In the genomic region with DNA sequence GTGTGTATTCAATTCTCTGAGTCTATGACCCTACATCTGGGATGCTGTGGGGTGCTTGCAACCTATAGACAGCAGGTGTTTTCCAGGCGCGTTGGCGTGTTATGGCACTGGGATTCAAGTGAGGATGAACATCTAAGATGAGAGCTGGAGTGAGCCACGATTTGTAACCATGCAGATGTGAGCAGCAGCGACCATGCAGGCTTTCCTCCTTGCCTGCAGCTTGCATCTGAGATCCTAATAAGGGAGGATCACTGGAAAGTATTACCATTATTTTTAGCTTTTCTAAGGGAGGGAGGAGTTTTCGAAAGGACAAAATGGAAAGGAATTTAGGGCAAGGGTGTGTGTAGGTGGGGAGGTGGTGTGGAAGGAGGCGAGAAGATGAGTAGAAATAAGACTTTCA, we compare ENCODE assay signal across 19 cellular contexts.
DNase-seq lines count a peak whose midpoint lies in the region; ATAC-seq and TF ChIP-seq lines count a peak whose summit lies in the region.
"Had no signal": no experiment of that assay in that cellular context is flagged by ENCODE, and none has a peak within 500 bp of the region (broad histone marks: within the 10 kb centered on the region; RNA-seq: fewer than 3 reads in every experiment).

No MANE protein-coding gene starts in this region.

- peaks cover 2% of the 10 kb centered on the region for H3K36me3 Mint-ChIP-seq in progenitor cell of endocrine pancreas (ENCODE audit: insufficient read depth)

- intact Hi-C loops in heart right ventricle (cut with DNase I) (loop anchor here in 5 of 10 donors (5.0 to 10.0 kb wide), 3 partner anchors 213 to 220 kb away; a partner anchor contains a TSS), Right ventricle myocardium superior (cut with DNase I) (no loop called here)

- H3K36me3 ChIP-seq in heart right ventricle (no peaks in the 10 kb centered on the region), right atrium auricular region (no peaks in the 10 kb centered on the region)

- H3K27ac ChIP-seq in heart right ventricle, result peak overlapping the region; percentile 41 to 92 (median 80)
- H3K27ac ChIP-seq in right atrium auricular region, result peak overlapping the region; percentile 28 to 73
- H3K27ac ChIP-seq in RWPE1, result no peak overlapping the region
- H3K27ac ChIP-seq in foreskin keratinocyte, result no peak overlapping the region

- no peaks in the 10 kb centered on the region for H3K27me3 Mint-ChIP-seq in progenitor cell of endocrine pancreas
- H3K27me3 Mint-ChIP-seq: stimulated activated naive CD8-positive, alpha-beta T cell treated with anti-CD3 and anti-CD28 coated beads, Interleukin-15, Interleukin-2, amounts not matched to agents 100 ng/mL and 50 ng/mL, for 24 hours had no signal

- peak overlapping the region; percentile 23 for H3K27ac Mint-ChIP-seq in progenitor cell of endocrine pancreas
- H3K27ac Mint-ChIP-seq: mesothelial cell of epicardium; stimulated activated naive CD8-positive, alpha-beta T cell treated with anti-CD3 and anti-CD28 coated beads, Interleukin-15, Interleukin-2, amounts not matched to agents 100 ng/mL and 50 ng/mL, for 24 hours had no signal

- no peaks in the 10 kb centered on the region for H3K27me3 ChIP-seq in heart right ventricle
- no peaks in the 10 kb centered on the region for H3K27me3 ChIP-seq in right atrium auricular region
- H3K27me3 ChIP-seq in foreskin keratinocyte, result no peaks in the 10 kb centered on the region

- ATAC-seq in heart right ventricle, result peak in 6 of 8 donors; percentile 1 to 48 (median 31)
- ATAC-seq in Right ventricle myocardium superior (ENCODE audit: poor library complexity), result no peak
- ATAC-seq in foreskin keratinocyte, result no peak

- WGBS in heart right ventricle, 2 donors, result 61 to 66% methylated on average over 7 of the region's 7 CpGs

- peaks cover 9 to 49% (median 31%) of the 10 kb centered on the region in 9 donors for H3K4me1 ChIP-seq in heart right ventricle
- H3K4me1 ChIP-seq in right atrium auricular region, result peaks cover 0 to 47% of the 10 kb centered on the region in 2 donors
- H3K4me1 ChIP-seq in foreskin keratinocyte, result no peaks in the 10 kb centered on the region

- no peak overlapping the region for H3K4me3 Mint-ChIP-seq in progenitor cell of endocrine pancreas (ENCODE audit: low read depth)
- H3K4me3 Mint-ChIP-seq: CD14-positive monocyte; mesothelial cell of epicardium; stimulated activated naive CD8-positive, alpha-beta T cell treated with anti-CD3 and anti-CD28 coated beads, Interleukin-15, Interleukin-2, amounts not matched to agents 100 ng/mL and 50 ng/mL, for 24 hours had no signal

- H3K9me3 ChIP-seq in heart right ventricle (no peaks in the 10 kb centered on the region), right atrium auricular region (no peaks in the 10 kb centered on the region)

- CTCF ChIA-PET in RWPE1 (lab: Yijun Ruan, JAX), result interaction anchor here (0.6 kb wide), 1 partner anchor 200 kb away, joined by 3 read pairs; no protein-coding TSS in a partner anchor

- peak in 1 of 9 donors; percentile 2 for TF ChIP-seq CTCF in heart right ventricle (IDR thresholded peaks at IDR 0.05)
- no peak for TF ChIP-seq CTCF in right atrium auricular region (IDR thresholded peaks at IDR 0.05)
- no peak for TF ChIP-seq CTCF in progenitor cell of endocrine pancreas (IDR thresholded peaks at IDR 0.05; ENCODE audit: unreplicated experiment)
- TF ChIP-seq CTCF in RWPE1 (conservative IDR thresholded peaks at IDR 0.05; ENCODE audit: low read depth), result no peak
- no peak for TF ChIP-seq CTCF in GM13977 (IDR thresholded peaks at IDR 0.05; ENCODE audit: extremely low read depth, insufficient read depth, missing control alignments)
- no peak for TF ChIP-seq CTCF in foreskin keratinocyte (conservative IDR thresholded peaks at IDR 0.05)

- POLR2A ChIA-PET in RWPE1 (lab: Yijun Ruan, JAX; ENCODE audit: low non-redundant PET), result no interaction called here

- H3K4me3 ChIP-seq in heart right ventricle (peak overlapping the region in 4 of 10 donors; percentile 0 to 20 (median 11)), right atrium auricular region (no peak overlapping the region)

- DNase-seq in heart right ventricle, result peak in 1 of 2 donors; percentile 19
- DNase-seq in Right ventricle myocardium superior, result no peak
- no peak for DNase-seq in right atrium auricular region (ENCODE audit: low spot score)
- no peak for DNase-seq in progenitor cell of endocrine pancreas (ENCODE audit: low spot score, unreplicated experiment)
- no peak for DNase-seq in T-helper 1 cell
- no peak for DNase-seq in RWPE1 (ENCODE audit: low spot score)
- no peak for DNase-seq in GM13977 (ENCODE audit: low spot score)
- DNase-seq in foreskin keratinocyte, result no peak
- DNase-seq: activated CD4-positive, alpha-beta T cell treated with anti-CD3 and anti-CD28 coated beads for 4 hours; activated effector memory CD4-positive, alpha-beta T cell treated with anti-CD3 and anti-CD28 coated beads, Interleukin-2, amount 50 U/mL, for 16 hours; GDM1; HCEC 1CT; NCI-H146; NCI-H2171 treated with DMSO at 0.1 percent for 48 hours; stimulated activated CD4-positive, alpha-beta T cell treated with anti-CD3 and anti-CD28 coated beads, Interleukin-1b, Interleukin-23, amount 100 ng/mL, for 48 hours; SW 1271 had no signal

- no peaks in the 10 kb centered on the region for H3K9me3 Mint-ChIP-seq in progenitor cell of endocrine pancreas (ENCODE audit: low read depth)
- H3K9me3 Mint-ChIP-seq: CD14-positive monocyte; mesothelial cell of epicardium; stimulated activated naive CD8-positive, alpha-beta T cell treated with anti-CD3 and anti-CD28 coated beads, Interleukin-15, Interleukin-2, amounts not matched to agents 100 ng/mL and 50 ng/mL, for 24 hours had no signal

- in situ Hi-C loops in GM13977 (cut with MboI; ENCODE audit: low pct_unique_long_range_greater_than_20kb, low sequenced_read_pairs, unreplicated experiment), result no loop called here

- peaks cover 14% of the 10 kb centered on the region for H3K4me1 Mint-ChIP-seq in progenitor cell of endocrine pancreas (ENCODE audit: low read depth)
- H3K4me1 Mint-ChIP-seq: mesothelial cell of epicardium had no signal

Comparison
In these comparisons a context has a peak if more than half of its experiments do, and no peak if none do; other contexts are left out.
1. ATAC-seq: peak in heart right ventricle (6 of 8); none in Right ventricle myocardium superior (single experiment) and foreskin keratinocyte (single experiment).
2. H3K27ac ChIP-seq: peak in heart right ventricle (10 of 10) and right atrium auricular region (2 of 2); none in RWPE1 (single experiment) and foreskin keratinocyte (single experiment).